Comparison of ENCODE assay signal across 8 cellular contexts in the genomic region with DNA sequence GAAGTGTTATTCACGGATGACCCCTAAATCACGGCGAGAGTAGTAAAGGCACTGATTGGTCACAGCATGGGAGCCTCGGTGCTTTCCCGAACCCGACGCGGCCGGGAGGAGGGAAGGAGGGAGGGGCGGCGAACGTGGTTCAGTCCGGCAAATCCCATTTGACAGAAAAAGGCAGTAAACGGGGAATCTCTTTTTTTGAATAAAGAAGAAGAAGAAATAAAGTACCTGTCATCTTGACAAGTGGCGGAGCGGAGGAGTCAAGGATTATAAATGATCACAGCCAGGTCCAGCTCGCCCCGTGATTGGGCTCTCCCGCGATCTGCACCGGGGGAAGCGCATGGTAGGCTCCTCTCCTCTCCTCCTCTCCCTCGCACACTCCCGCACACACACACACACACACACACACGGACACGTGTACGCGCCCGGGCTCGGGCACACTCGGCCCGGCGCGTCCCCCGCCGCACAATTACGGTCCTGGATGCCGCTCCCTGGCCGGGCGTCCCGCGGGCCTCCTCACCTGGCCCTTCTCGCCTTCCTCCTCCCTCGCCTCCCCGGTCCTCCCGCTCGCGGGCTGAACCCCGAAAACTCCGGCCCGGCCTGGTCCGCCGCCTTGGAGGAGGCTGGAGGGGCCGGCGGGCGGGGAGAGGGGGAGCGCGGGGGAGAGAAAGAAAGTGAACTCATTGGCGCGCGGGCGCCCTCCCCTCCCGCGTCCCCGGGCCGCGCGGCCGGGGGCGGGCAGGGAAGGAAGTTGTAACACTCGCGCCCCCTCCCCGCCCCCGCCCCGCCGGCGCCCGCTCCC.
DNase-seq lines count a peak whose midpoint lies in the region; ATAC-seq and TF ChIP-seq lines count a peak whose summit lies in the region.

No MANE protein-coding gene starts in this region.

- no peaks in the 10 kb centered on the region for H3K9me2 ChIP-seq in Karpas-422 (replicated peaks; ENCODE audit: insufficient read depth, low read length)

- H3K9ac ChIP-seq in duodenal mucosa (ENCODE audit: low read depth in 1 of 2, low read length in 2 of 2) = peak overlapping the region in 1 of 2 donors; percentile 56
- peak overlapping the region; percentile 87 for H3K9ac ChIP-seq in mesenchymal stem cell (ENCODE audit: low read length)
- no peak overlapping the region for H3K9ac ChIP-seq in Karpas-422 (ENCODE audit: low read length)

- TF ChIP-seq CTCF in Peyer's patch (IDR thresholded peaks at IDR 0.05) (no peak), upper lobe of right lung (IDR thresholded peaks at IDR 0.05) (no peak)

- H3K27ac ChIP-seq in Peyer's patch (peak overlapping the region in 3 of 4 donors; percentile 46 to 73 (median 53)), duodenal mucosa (ENCODE audit: low read depth, low read length) (no peak overlapping the region), mesenchymal stem cell (ENCODE audit: low read length, poor library complexity, severe bottlenecking) (peak overlapping the region; percentile 79), upper lobe of right lung (no peak overlapping the region), Karpas-422 (ENCODE audit: low read length) (no peak overlapping the region)

- intact Hi-C loops in upper lobe of right lung (cut with DNase I) = no loop called here

- ATAC-seq in HG02759 (IDR thresholded peaks at IDR 0.05; ENCODE audit: unreplicated experiment) (peak; percentile 35), upper lobe of right lung (peak; percentile 55), HG02623 (IDR thresholded peaks at IDR 0.05; ENCODE audit: unreplicated experiment) (no peak)

- H3K79me1 ChIP-seq in mesenchymal stem cell (replicated peaks; ENCODE audit: low read length, poor library complexity, severe bottlenecking) = peaks cover 17% of the 10 kb centered on the region

- H3K27me3 ChIP-seq in Peyer's patch (peaks cover 0 to 8% of the 10 kb centered on the region in 2 donors), duodenal mucosa (ENCODE audit: control insufficient read depth in 1 of 2, insufficient read depth in 2 of 2, low read length in 2 of 2) (peaks cover 5 to 51% of the 10 kb centered on the region in 2 donors), mesenchymal stem cell (ENCODE audit: control insufficient read depth in 1 of 2, insufficient read depth in 1 of 2, low read length in 2 of 2) (peaks cover 3 to 4% of the 10 kb centered on the region in 2 experiments), upper lobe of right lung (peaks cover 83% of the 10 kb centered on the region), Karpas-422 (ENCODE audit: low read length) (no peaks in the 10 kb centered on the region)

- H3K36me3 ChIP-seq in Peyer's patch (no peaks in the 10 kb centered on the region), duodenal mucosa (ENCODE audit: control insufficient read depth in 1 of 2, insufficient read depth in 2 of 2, low read length in 2 of 2) (no peaks in the 10 kb centered on the region), mesenchymal stem cell (ENCODE audit: control insufficient read depth in 1 of 2, insufficient read depth in 2 of 2, low read depth in 1 of 2, low read length in 2 of 2) (peaks cover 0 to 11% of the 10 kb centered on the region in 2 experiments), upper lobe of right lung (no peaks in the 10 kb centered on the region), Karpas-422 (ENCODE audit: insufficient read depth, low read length) (no peaks in the 10 kb centered on the region)

- no peaks in the 10 kb centered on the region for H3K79me2 ChIP-seq in Karpas-422 (ENCODE audit: low read length)

- H2BK120ac ChIP-seq in mesenchymal stem cell (ENCODE audit: low read depth, low read length) = no peak overlapping the region

- H3K4ac ChIP-seq in mesenchymal stem cell (ENCODE audit: low read depth in 1 of 2, low read length in 2 of 2) = no peak overlapping the region

- peak in 1 of 2 donors; percentile 19 for TF ChIP-seq POLR2A in Peyer's patch (IDR thresholded peaks at IDR 0.05)

- DNase-seq in EL = peak; percentile 74
- peak in 2 of 3 donors; percentile 57 to 58 for DNase-seq in Peyer's patch
- DNase-seq in mesenchymal stem cell = peak; percentile 18
- DNase-seq in upper lobe of right lung = peak; percentile 63
- DNase-seq in Karpas-422 = no peak

- no peak overlapping the region for H3K23ac ChIP-seq in mesenchymal stem cell (ENCODE audit: low read length in 2 of 2)

- H2BK15ac ChIP-seq in mesenchymal stem cell (ENCODE audit: low read depth, poor library complexity, severe bottlenecking) = no peak overlapping the region

- H2BK12ac ChIP-seq in mesenchymal stem cell (ENCODE audit: low read length in 2 of 2) = no peak overlapping the region

- H3K4me2 ChIP-seq in mesenchymal stem cell (ENCODE audit: low read length, poor library complexity, severe bottlenecking) (peak overlapping the region; percentile 97), Karpas-422 (ENCODE audit: low read depth, low read length, poor library complexity, severe bottlenecking) (no peak overlapping the region)

- H4K20me1 ChIP-seq in Karpas-422 (ENCODE audit: insufficient read depth, low read depth, low read length) = no peaks in the 10 kb centered on the region

- peaks cover 0 to 25% (median 0%) of the 10 kb centered on the region in 4 donors for H3K4me1 ChIP-seq in Peyer's patch
- H3K4me1 ChIP-seq in duodenal mucosa (ENCODE audit: control insufficient read depth in 1 of 2, insufficient read depth in 2 of 2, low read length in 2 of 2) = peaks cover 10 to 13% of the 10 kb centered on the region in 2 donors
- H3K4me1 ChIP-seq in mesenchymal stem cell (ENCODE audit: control insufficient read depth, insufficient read depth, low read depth, low read length) = peaks cover 17% of the 10 kb centered on the region
- peaks cover 12% of the 10 kb centered on the region for H3K4me1 ChIP-seq in upper lobe of right lung
- no peaks in the 10 kb centered on the region for H3K4me1 ChIP-seq in Karpas-422 (ENCODE audit: low read length)

- no peaks in the 10 kb centered on the region for H3K9me3 ChIP-seq in Peyer's patch
- H3K9me3 ChIP-seq in duodenal mucosa (ENCODE audit: control insufficient read depth in 1 of 2, low read length in 2 of 2) = no peaks in the 10 kb centered on the region
- no peaks in the 10 kb centered on the region for H3K9me3 ChIP-seq in mesenchymal stem cell (ENCODE audit: control insufficient read depth, low read length)
- H3K9me3 ChIP-seq in upper lobe of right lung = no peaks in the 10 kb centered on the region
- no peaks in the 10 kb centered on the region for H3K9me3 ChIP-seq in Karpas-422 (ENCODE audit: low read length)

- H2AK5ac ChIP-seq in mesenchymal stem cell (ENCODE audit: low read length, severe bottlenecking) = no peak overlapping the region

- peak overlapping the region; percentile 43 for H2AFZ ChIP-seq in mesenchymal stem cell (ENCODE audit: low read depth, low read length)
- H2AFZ ChIP-seq in Karpas-422 (ENCODE audit: low read length) = no peak overlapping the region

- WGBS in mesenchymal stem cell = 1% methylated on average over 21 of the region's 78 CpGs

- H4K91ac ChIP-seq in mesenchymal stem cell (ENCODE audit: low read length) = no peak overlapping the region

- no peak overlapping the region for H4K8ac ChIP-seq in mesenchymal stem cell (ENCODE audit: low read length)

- no peak overlapping the region for H3K14ac ChIP-seq in mesenchymal stem cell (ENCODE audit: low read length in 2 of 2)

- H3K18ac ChIP-seq in mesenchymal stem cell (ENCODE audit: low read depth in 1 of 2, low read length in 2 of 2) = no peak overlapping the region

- H3K4me3 ChIP-seq in Peyer's patch (peak overlapping the region; percentile 36 to 73 (median 53)), duodenal mucosa (ENCODE audit: low read depth in 1 of 2, low read length in 2 of 2) (peak overlapping the region; percentile 73 to 76), mesenchymal stem cell (ENCODE audit: insufficient read depth in 1 of 2, low read depth in 1 of 2, low read length in 2 of 2) (peak overlapping the region; percentile 70 to 91), upper lobe of right lung (peak overlapping the region; percentile 53), Karpas-422 (ENCODE audit: low read length) (no peak overlapping the region)

- peak overlapping the region; percentile 73 for H2BK5ac ChIP-seq in mesenchymal stem cell (ENCODE audit: low read depth, low read length, poor library complexity, severe bottlenecking)

Comparison
In these comparisons a context has a peak if more than half of its experiments do, and no peak if none do; other contexts are left out.
1. H3K27ac ChIP-seq: peak in Peyer's patch (3 of 4) and mesenchymal stem cell (single experiment); none in duodenal mucosa (single experiment), upper lobe of right lung (single experiment) and Karpas-422 (single experiment).